34 cellular contexts compared by ENCODE assay signal in genomic region chr6:108766886-108767285, GRCh38.
"Had no signal": no experiment of that assay in that cellular context is flagged by ENCODE, and none has a peak within 500 bp of the region (broad histone marks: within the 10 kb centered on the region; RNA-seq: fewer than 3 reads in every experiment).

No MANE protein-coding gene starts in this region.

- H3K4me3 Mint-ChIP-seq: activated CD8-positive, alpha-beta memory T cell treated with anti-CD3 and anti-CD28 coated beads, Interleukin-2, amount 10 ng/mL, durations not matched to agents 7 days and 5 days; activated CD8-positive, alpha-beta T cell treated with anti-CD3 and anti-CD28 coated beads for 36 hours; activated naive CD4-positive, alpha-beta T cell treated with anti-CD3 and anti-CD28 coated beads, Interleukin-2, amount 10 ng/mL, durations not matched to agents 7 days and 5 days; activated naive CD8-positive, alpha-beta T cell treated with anti-CD3 and anti-CD28 coated beads, Interleukin-2, amount 10 ng/mL, durations not matched to agents 7 days and 5 days; activated T-cell treated with anti-CD3 and anti-CD28 coated beads, Interleukin-2, amount 50 U/mL, for 24 hours; activated T-cell treated with anti-CD3 and anti-CD28 coated beads, Interleukin-2, amount 50 U/mL, for 72 hours; central memory CD8-positive, alpha-beta T cell; dendritic cell treated with granulocyte-macrophage colony-stimulating factor and Interleukin-4, amounts not matched to agents 40 ng/mL and 50 ng/mL, for 4 days; endodermal cell; T-helper 17 cell; T-helper 2 cell treated with Interferon-gamma antibody and Interleukin-4, amounts not matched to agents 5 μg/mL and 100 μg/mL, for 36 hours had no signal

- H3K36me3 ChIP-seq: ascending aorta, brain microvascular endothelial cell, gastrocnemius medialis, heart left ventricle had no signal

- ATAC-seq: activated CD8-positive, alpha-beta memory T cell treated with anti-CD3 and anti-CD28 coated beads, Interleukin-2, amount 10 ng/mL, durations not matched to agents 7 days and 5 days; activated CD8-positive, alpha-beta T cell treated with anti-CD3 and anti-CD28 coated beads for 36 hours; activated naive CD4-positive, alpha-beta T cell treated with anti-CD3 and anti-CD28 coated beads, Interleukin-2, amount 50 U/mL, for 72 hours; activated T-cell treated with anti-CD3 and anti-CD28 coated beads, Interleukin-2, amount 50 U/mL, for 72 hours; esophagus mucosa; foreskin keratinocyte; gastrocnemius medialis; heart left ventricle; T-helper 17 cell had no signal

- H3K9me3 ChIP-seq: ascending aorta, gastrocnemius medialis, heart left ventricle had no signal

- H3K4me1 ChIP-seq: foreskin keratinocyte had no signal

- H3K27ac Mint-ChIP-seq: activated CD8-positive, alpha-beta memory T cell treated with anti-CD3 and anti-CD28 coated beads, Interleukin-2, amount 10 ng/mL, durations not matched to agents 7 days and 5 days; activated CD8-positive, alpha-beta T cell treated with anti-CD3 and anti-CD28 coated beads for 36 hours; activated naive CD4-positive, alpha-beta T cell treated with anti-CD3 and anti-CD28 coated beads, Interleukin-2, amount 10 ng/mL, durations not matched to agents 7 days and 5 days; activated naive CD4-positive, alpha-beta T cell treated with anti-CD3 and anti-CD28 coated beads, Interleukin-2, amount 50 U/mL, for 72 hours; activated naive CD8-positive, alpha-beta T cell treated with anti-CD3 and anti-CD28 coated beads, Interleukin-2, amount 10 ng/mL, durations not matched to agents 7 days and 5 days; activated T-cell treated with anti-CD3 and anti-CD28 coated beads, Interleukin-2, amount 50 U/mL, for 24 hours; activated T-cell treated with anti-CD3 and anti-CD28 coated beads, Interleukin-2, amount 50 U/mL, for 72 hours; dendritic cell treated with granulocyte-macrophage colony-stimulating factor and Interleukin-4, amounts not matched to agents 40 ng/mL and 50 ng/mL, for 4 days; endodermal cell; T-helper 17 cell; T-helper 2 cell treated with Interferon-gamma antibody and Interleukin-4, amounts not matched to agents 5 μg/mL and 100 μg/mL, for 36 hours had no signal

- H3K9me3 Mint-ChIP-seq: activated CD8-positive, alpha-beta T cell treated with anti-CD3 and anti-CD28 coated beads for 36 hours; activated naive CD4-positive, alpha-beta T cell treated with anti-CD3 and anti-CD28 coated beads, Interleukin-2, amount 10 ng/mL, durations not matched to agents 7 days and 5 days; activated naive CD4-positive, alpha-beta T cell treated with anti-CD3 and anti-CD28 coated beads, Interleukin-2, amount 50 U/mL, for 72 hours; activated T-cell treated with anti-CD3 and anti-CD28 coated beads, Interleukin-2, amount 50 U/mL, for 24 hours; activated T-cell treated with anti-CD3 and anti-CD28 coated beads, Interleukin-2, amount 50 U/mL, for 72 hours; central memory CD8-positive, alpha-beta T cell; dendritic cell treated with granulocyte-macrophage colony-stimulating factor and Interleukin-4, amounts not matched to agents 40 ng/mL and 50 ng/mL, for 4 days; T-helper 2 cell treated with Interferon-gamma antibody and Interleukin-4, amounts not matched to agents 5 μg/mL and 100 μg/mL, for 36 hours had no signal

- H3K27ac ChIP-seq: ascending aorta, brain microvascular endothelial cell, coronary artery, dorsolateral prefrontal cortex, foreskin keratinocyte, gastrocnemius medialis, heart left ventricle had no signal

- DNase-seq: activated CD4-positive, alpha-beta T cell treated with anti-CD3 and anti-CD28 coated beads for 4 hours; activated CD4-positive, alpha-beta T cell treated with anti-CD3 and anti-CD28 coated beads, Interleukin-2, amount 50 U/mL, for 1 hour; activated CD4-positive, alpha-beta T cell treated with anti-CD3 and anti-CD28 coated beads, Interleukin-2, amount 50 U/mL, for 48 hours; activated CD4-positive, CD25-positive, alpha-beta regulatory T cell; activated CD4-positive, CD25-positive, alpha-beta regulatory T cell treated with anti-CD3 and anti-CD28 coated beads, Interleukin-2, amount 50 U/mL, for 72 hours; activated CD8-positive, alpha-beta memory T cell treated with anti-CD3 and anti-CD28 coated beads, Interleukin-2, amount 10 ng/mL, durations not matched to agents 7 days and 5 days; activated CD8-positive, alpha-beta memory T cell treated with anti-CD3 and anti-CD28 coated beads, Interleukin-2, amount 50 U/mL, for 4 hours; activated gamma-delta T cell; activated naive CD4-positive, alpha-beta T cell; activated naive CD4-positive, alpha-beta T cell treated with anti-CD3 and anti-CD28 coated beads, Interleukin-2, amount 10 ng/mL, durations not matched to agents 7 days and 5 days; activated naive CD8-positive, alpha-beta T cell treated with anti-CD3 and anti-CD28 coated beads, Interleukin-2, amount 10 ng/mL, durations not matched to agents 7 days and 5 days; activated T-cell treated with anti-CD3 and anti-CD28 coated beads for 4 hours; activated T-cell treated with anti-CD3 and anti-CD28 coated beads, Interleukin-2, amount 50 U/mL, for 24 hours; activated T-cell treated with anti-CD3 and anti-CD28 coated beads, Interleukin-2, amount 50 U/mL, for 72 hours; brain microvascular endothelial cell; dorsolateral prefrontal cortex; effector memory CD4-positive, alpha-beta T cell; endodermal cell; foreskin keratinocyte; gastrocnemius medialis; glutamatergic neuron; heart left ventricle; T-helper 1 cell; T-helper 17 cell; T1000 had no signal

- H3K4me3 ChIP-seq: ascending aorta, coronary artery, dorsolateral prefrontal cortex, gastrocnemius medialis, heart left ventricle had no signal

- H3K36me3 Mint-ChIP-seq: activated naive CD4-positive, alpha-beta T cell treated with anti-CD3 and anti-CD28 coated beads, Interleukin-2, amount 10 ng/mL, durations not matched to agents 7 days and 5 days; activated naive CD4-positive, alpha-beta T cell treated with anti-CD3 and anti-CD28 coated beads, Interleukin-2, amount 50 U/mL, for 72 hours had no signal

- FAIRE-seq: bronchial epithelial cell had no signal

- H3K27me3 ChIP-seq: ascending aorta, brain microvascular endothelial cell, dorsolateral prefrontal cortex, foreskin keratinocyte, gastrocnemius medialis, heart left ventricle had no signal
